Comparison of ENCODE assay signal across 23 cellular contexts in genomic region chr11:11839718-11840117, GRCh38.
"Had no signal": no experiment of that assay in that cellular context is flagged by ENCODE, and none has a peak within 500 bp of the region (broad histone marks: within the 10 kb centered on the region; RNA-seq: fewer than 3 reads in every experiment).

No MANE protein-coding gene starts in this region.

- H3K4me1 Mint-ChIP-seq: stimulated activated effector memory CD8-positive, alpha-beta T cell treated with anti-CD3 and anti-CD28 coated beads, Interleukin-12 subunit alpha, Interleukin-12 subunit beta, amount 100 ng/mL, for 72 hours had no signal

- H3K27me3 Mint-ChIP-seq: progenitor cell of endocrine pancreas had no signal

- H3K4me3 Mint-ChIP-seq: mesothelial cell of epicardium; natural killer cell treated with Interleukin-12 subunit alpha and Interleukin-12 subunit beta and Interleukin-15 and Interleukin-18, amount 100 ng/mL, for 72 hours; stimulated activated effector memory CD8-positive, alpha-beta T cell treated with anti-CD3 and anti-CD28 coated beads, Interleukin-12 subunit alpha, Interleukin-12 subunit beta, amount 100 ng/mL, for 72 hours; stimulated activated naive CD8-positive, alpha-beta T cell treated with anti-CD3 and anti-CD28 coated beads, Interleukin-15, Interleukin-2, amounts not matched to agents 100 ng/mL and 50 ng/mL, for 24 hours had no signal

- ATAC-seq: heart right ventricle; mucosa of descending colon; naive thymus-derived CD4-positive, alpha-beta T cell; natural killer cell treated with Interleukin-12 subunit alpha and Interleukin-12 subunit beta and Interleukin-15 and Interleukin-18, amount 100 ng/mL, for 72 hours; right cardiac atrium; stimulated activated effector memory CD8-positive, alpha-beta T cell treated with anti-CD3 and anti-CD28 coated beads, Interleukin-12 subunit alpha, Interleukin-12 subunit beta, amount 100 ng/mL, for 72 hours had no signal

- H3K9me3 ChIP-seq: heart right ventricle, left ventricle myocardium inferior, mucosa of descending colon, ovary, sigmoid colon, spleen, tibial nerve, upper lobe of left lung, vagina had no signal

- H3K27me3 ChIP-seq: heart right ventricle, hepatocyte, ovary, sigmoid colon, spleen, tibial nerve, upper lobe of left lung, vagina had no signal

- H3K36me3 ChIP-seq: heart right ventricle, left ventricle myocardium inferior, ovary, sigmoid colon, spleen, tibial nerve, upper lobe of left lung, vagina had no signal

- H3K27ac Mint-ChIP-seq: mesothelial cell of epicardium; naive thymus-derived CD4-positive, alpha-beta T cell; natural killer cell treated with Interleukin-12 subunit alpha and Interleukin-12 subunit beta and Interleukin-15 and Interleukin-18, amount 100 ng/mL, for 72 hours; progenitor cell of endocrine pancreas; stimulated activated effector memory CD8-positive, alpha-beta T cell treated with anti-CD3 and anti-CD28 coated beads, Interleukin-12 subunit alpha, Interleukin-12 subunit beta, amount 100 ng/mL, for 72 hours; stimulated activated naive CD8-positive, alpha-beta T cell treated with anti-CD3 and anti-CD28 coated beads, Interleukin-15, Interleukin-2, amounts not matched to agents 100 ng/mL and 50 ng/mL, for 24 hours had no signal

- H3K36me3 Mint-ChIP-seq: mesothelial cell of epicardium; natural killer cell treated with Interleukin-12 subunit alpha and Interleukin-12 subunit beta and Interleukin-15 and Interleukin-18, amount 100 ng/mL, for 72 hours; stimulated activated effector memory CD8-positive, alpha-beta T cell treated with anti-CD3 and anti-CD28 coated beads, Interleukin-12 subunit alpha, Interleukin-12 subunit beta, amount 100 ng/mL, for 72 hours had no signal

- H3K27ac ChIP-seq: ovary, spleen, upper lobe of left lung, vagina had no signal

- H3K4me2 ChIP-seq: hepatocyte had no signal

- H3K9me3 Mint-ChIP-seq: natural killer cell treated with Interleukin-12 subunit alpha and Interleukin-12 subunit beta and Interleukin-15 and Interleukin-18, amount 100 ng/mL, for 72 hours; stimulated activated effector memory CD8-positive, alpha-beta T cell treated with anti-CD3 and anti-CD28 coated beads, Interleukin-12 subunit alpha, Interleukin-12 subunit beta, amount 100 ng/mL, for 72 hours; stimulated activated naive CD8-positive, alpha-beta T cell treated with anti-CD3 and anti-CD28 coated beads, Interleukin-15, Interleukin-2, amounts not matched to agents 100 ng/mL and 50 ng/mL, for 24 hours had no signal

- H3K4me3 ChIP-seq: hepatocyte, left ventricle myocardium inferior, lung, mucosa of descending colon, ovary, sigmoid colon, spleen, tibial nerve, upper lobe of left lung, vagina had no signal

- H2AFZ ChIP-seq: hepatocyte had no signal

- DNase-seq: heart right ventricle; islet precursor cell; left ventricle myocardium inferior; mesendoderm; mucosa of descending colon; naive thymus-derived CD4-positive, alpha-beta T cell; ovary; right cardiac atrium; sigmoid colon; small intestine; spleen; stimulated activated CD4-positive, alpha-beta T cell treated with anti-CD3 and anti-CD28 coated beads, Interleukin-4, amount 100 ng/mL, for 24 hours; stimulated activated naive CD4-positive, alpha-beta T cell; upper lobe of left lung had no signal
